ENCODE assay signal across 1 cellular context in genomic region chr17:28553000-28553505, GRCh38.
TF ChIP-seq lines count a peak whose summit lies in the region.

No MANE protein-coding gene starts in this region.

TF ChIP-seq in HepG2, 621 proteins besides CTCF, POLR2A, EP300 and RAD21:
- TF ChIP-seq RNF219 (CRISPR knock-in tag; IDR thresholded peaks at IDR 0.05) (no peak), ZFP62 (CRISPR knock-in tag; IDR thresholded peaks at IDR 0.05) (no peak), ZNF451 (CRISPR knock-in tag; IDR thresholded peaks at IDR 0.05) (no peak), ZNF589 (CRISPR knock-in tag; conservative IDR thresholded peaks at IDR 0.05) (no peak), ZBTB10 (CRISPR knock-in tag; IDR thresholded peaks at IDR 0.05; ENCODE audit: borderline replicate concordance) (no peak)
